Comparison of ENCODE assay signal across 8 cellular contexts in genomic region chr1:56584910-56585528, GRCh38. TPM values are rescaled to one million over a fixed set of nuclear protein-coding genes. Genes with fewer than 3 reads are reported as not detected.
DNase-seq lines count a peak whose midpoint lies in the region; ATAC-seq, FAIRE-seq and TF ChIP-seq lines count a peak whose summit lies in the region.

No MANE protein-coding gene starts in this region.

- H2BK15ac ChIP-seq in H9 (ENCODE audit: low read depth, low read length), result no peak overlapping the region

- no peaks in the 10 kb centered on the region for H3K23me2 ChIP-seq in H9 (ENCODE audit: insufficient read length, low read depth, low read length, poor library complexity, severe bottlenecking)

- WGBS in H9 (ENCODE audit: extremely low coverage, insufficient read length, low lambda C conversion rate), result no CpG with 5 or more reads among the region's 5 CpGs

- H3T11ph ChIP-seq in H9 (ENCODE audit: low read length), result no peak overlapping the region

- H3K56ac ChIP-seq in H9 (ENCODE audit: insufficient read length, low read depth, low read length), result no peak overlapping the region

- H3K36me3 Mint-ChIP-seq in H9 (ENCODE audit: insufficient read depth in 1 of 3, low read depth in 3 of 3), result peaks cover 0 to 9% (median 3%) of the 10 kb centered on the region in 3 experiments; a peak in 3 of 7 replicates
- no peaks in the 10 kb centered on the region for H3K36me3 Mint-ChIP-seq in CD4-positive, alpha-beta T cell (ENCODE audit: low read depth)

- peak; percentile 46 for DNase-seq in COLO668 (lab: John Stamatoyannopoulos, UW; ENCODE audit: unreplicated experiment)
- DNase-seq in H9, result no peak
- DNase-seq in NCI-H748 (lab: John Stamatoyannopoulos, UW; ENCODE audit: unreplicated experiment), result peak; percentile 62
- peak; percentile 54 for DNase-seq in bronchial epithelial cell (ENCODE audit: low read depth)
- no peak for DNase-seq in left lobe of liver (ENCODE audit: low spot score)
- no peak for DNase-seq in occipital lobe (lab: John Stamatoyannopoulos, UW)
- DNase-seq in CD4-positive, alpha-beta T cell, result no peak

- H2AFZ ChIP-seq in H9 (ENCODE audit: low read length), result no peak overlapping the region

- no peaks in the 10 kb centered on the region for H3K36me3 ChIP-seq in bronchial epithelial cell (ENCODE audit: control insufficient read depth, insufficient read depth, low read length)

- H3K4ac ChIP-seq in H9 (ENCODE audit: low read depth, low read length), result no peak overlapping the region

- no peak overlapping the region for H3K4me3 ChIP-seq in bronchial epithelial cell (ENCODE audit: low read depth, low read length)

- no peak overlapping the region for H2BK5ac ChIP-seq in H9 (ENCODE audit: insufficient read length, low read length)

- H3K18ac ChIP-seq in H9 (ENCODE audit: insufficient read length, low read depth, low read length), result no peak overlapping the region

- H3K9ac ChIP-seq in H9 (ENCODE audit: extremely low read depth, insufficient read length, low read length), result no peak overlapping the region

- H4K8ac ChIP-seq in H9 (replicated peaks; ENCODE audit: insufficient read length, low read depth, low read length), result no peak overlapping the region

- H3K27me3 ChIP-seq in H9 (ENCODE audit: insufficient read depth, low read length), result no peaks in the 10 kb centered on the region
- H3K27me3 ChIP-seq in bronchial epithelial cell (ENCODE audit: control insufficient read depth, insufficient read depth, low read length), result no peaks in the 10 kb centered on the region
- peaks cover 17% of the 10 kb centered on the region for H3K27me3 ChIP-seq in CD4-positive, alpha-beta T cell (ENCODE audit: control insufficient read depth, insufficient read depth, low read length)

- no peak overlapping the region for H4K5ac ChIP-seq in H9 (ENCODE audit: insufficient read length, low read depth, low read length)

- peaks cover 3 to 4% of the 10 kb centered on the region in 2 experiments; a peak in 2 of 5 replicates for H3K9me3 Mint-ChIP-seq in H9
- H3K9me3 Mint-ChIP-seq in CD4-positive, alpha-beta T cell, result no peaks in the 10 kb centered on the region

- no peaks in the 10 kb centered on the region for H4K20me1 ChIP-seq in H9 (ENCODE audit: control insufficient read depth, insufficient read depth, insufficient read length)

- POLR2A ChIA-PET in CD4-positive, alpha-beta T cell (lab: Charles Lee), result no interaction called here

- no peaks in the 10 kb centered on the region for H3K9me3 ChIP-seq in H9 (ENCODE audit: control insufficient read depth, low read depth, low read length)
- H3K9me3 ChIP-seq in CD4-positive, alpha-beta T cell (ENCODE audit: control insufficient read depth, low read length), result no peaks in the 10 kb centered on the region

- no peaks in the 10 kb centered on the region for H3K79me1 ChIP-seq in H9 (ENCODE audit: insufficient read depth, low read depth, low read length, poor library complexity, severe bottlenecking)

- TF ChIP-seq CTCF in H9 (conservative IDR thresholded peaks at IDR 0.05) (peak; percentile 93), bronchial epithelial cell (IDR thresholded peaks at IDR 0.05; ENCODE audit: insufficient read depth, low read length, severe bottlenecking) (peak; percentile 59)
- no peak for TF ChIP-seq CTCF in CD4-positive, alpha-beta T cell (IDR thresholded peaks at IDR 0.05)

- no peak for FAIRE-seq in bronchial epithelial cell (lab: Jason Lieb, UNC)

- no peaks in the 10 kb centered on the region for H3K79me2 ChIP-seq in H9 (ENCODE audit: insufficient read depth, low read length)

- H2AK5ac ChIP-seq in H9 (ENCODE audit: insufficient read length, low read length), result no peak overlapping the region

- no peak overlapping the region for H2BK20ac ChIP-seq in H9 (ENCODE audit: low read depth, low read length, poor library complexity, severe bottlenecking)

- no peaks in the 10 kb centered on the region; the same call in none of the 2 replicates for H3K27me3 Mint-ChIP-seq in H9 (ENCODE audit: low read depth)
- H3K27me3 Mint-ChIP-seq in CD4-positive, alpha-beta T cell, result peaks cover 18% of the 10 kb centered on the region

- H3K23ac ChIP-seq in H9 (ENCODE audit: insufficient read length, low read depth, low read length), result no peak overlapping the region

- H4K91ac ChIP-seq in H9 (ENCODE audit: insufficient read length, low read depth, low read length), result no peak overlapping the region

- intact Hi-C loops in CD4-positive, alpha-beta T cell (cut with DNase I, micrococcal nuclease), result no loop called here

- no peak overlapping the region for H3K27ac Mint-ChIP-seq in H9
- no peak overlapping the region for H3K27ac Mint-ChIP-seq in CD4-positive, alpha-beta T cell

- peaks cover 18 to 23% of the 10 kb centered on the region in 2 experiments for H3K4me1 Mint-ChIP-seq in H9
- no peaks in the 10 kb centered on the region for H3K4me1 Mint-ChIP-seq in CD4-positive, alpha-beta T cell (ENCODE audit: low read depth)

- no peak overlapping the region for H2BK120ac ChIP-seq in H9 (ENCODE audit: low read depth, low read length, poor library complexity, severe bottlenecking)

- no peak overlapping the region for H3K27ac ChIP-seq in H9 (ENCODE audit: insufficient read length, low read depth, low read length)
- no peak overlapping the region for H3K27ac ChIP-seq in CD4-positive, alpha-beta T cell (ENCODE audit: low read depth, low read length)

- ATAC-seq in left lobe of liver (peak; percentile 95), HG03139 (IDR thresholded peaks at IDR 0.05; ENCODE audit: unreplicated experiment) (no peak)
- ATAC-seq in CD4-positive, alpha-beta T cell (ENCODE audit: poor library complexity), result no peak

- H3K4me3 Mint-ChIP-seq in H9, result no peak overlapping the region
- no peak overlapping the region for H3K4me3 Mint-ChIP-seq in CD4-positive, alpha-beta T cell

- no peak overlapping the region for H3K14ac ChIP-seq in H9 (ENCODE audit: insufficient read depth, low read length)

- H3K4me2 ChIP-seq in H9 (ENCODE audit: insufficient read depth, insufficient read length, low read length), result no peak overlapping the region

- H2BK12ac ChIP-seq in H9 (ENCODE audit: insufficient read length, low read depth, low read length), result no peak overlapping the region

- CTCF ChIA-PET in CD4-positive, alpha-beta T cell (lab: Charles Lee), result interaction anchor here (1.2 kb wide), 1 partner anchor 11 kb away, joined by 3 read pairs; no protein-coding TSS in a partner anchor

- no peaks in the 10 kb centered on the region for H3K4me1 ChIP-seq in H9 (ENCODE audit: insufficient read depth, low read length)

RNA-seq across cellular contexts. Expression of gene PLPP3, which starts 5.7 kb away (rescaled TPM):
- 25.3 and 26.7 TPM in 2 replicates for total RNA-seq in H9 (2021)
- 2.2 and 3.4 TPM in 2 replicates for total RNA-seq in bronchial epithelial cell
- total RNA-seq in left lobe of liver, result 53.9 TPM
- 36.5 TPM for total RNA-seq in occipital lobe
- not detected for total RNA-seq in CD4-positive, alpha-beta T cell

Comparison
In these comparisons a context has a peak if more than half of its experiments do, and no peak if none do; other contexts are left out.
1. DNase-seq: peak in COLO668 (single experiment), NCI-H748 (single experiment) and bronchial epithelial cell (single experiment); none in H9 (single experiment), left lobe of liver (single experiment), occipital lobe (single experiment) and CD4-positive, alpha-beta T cell (0 of 10).